10 cellular contexts compared by ENCODE assay signal in the genomic region with DNA sequence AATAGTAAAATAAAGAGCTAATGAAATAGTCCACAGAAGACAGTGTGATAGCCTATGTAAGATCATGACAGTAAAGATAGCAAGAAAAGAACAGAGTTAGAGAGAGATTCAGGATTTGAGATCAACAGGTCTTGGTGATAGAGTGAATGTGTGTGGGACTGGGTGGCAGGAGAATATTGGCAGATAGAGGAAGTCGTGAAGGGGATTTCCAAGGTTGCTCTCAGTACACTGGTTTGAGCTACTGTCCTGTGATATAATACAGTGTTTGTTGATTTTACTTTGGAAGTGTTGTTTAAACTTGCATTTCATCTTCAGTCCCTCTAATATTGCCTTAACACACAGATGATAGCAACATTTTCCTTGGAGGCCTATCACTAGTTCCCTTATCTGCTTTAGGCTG. TPM values are rescaled to one million over a fixed set of nuclear protein-coding genes. Genes with fewer than 3 reads are reported as not detected.
A peak's percentile ranks its signal among the peaks of the same experiment; 100 is the strongest.
DNase-seq lines count a peak whose midpoint lies in the region; ATAC-seq, FAIRE-seq and TF ChIP-seq lines count a peak whose summit lies in the region.
"Had no signal": no experiment of that assay in that cellular context is flagged by ENCODE, and none has a peak within 500 bp of the region (broad histone marks: within the 10 kb centered on the region; RNA-seq: fewer than 3 reads in every experiment).

No MANE protein-coding gene starts in this region.

- intact Hi-C loops in activated T-helper 2 cell treated with anti-CD3 and anti-CD28 coated beads, Interferon-gamma antibody, Interleukin-2, Interleukin-4, amounts not matched to agents 10 μg/mL and 5 μg/mL and 100 μg/mL, durations not matched to agents 14 hours and 24 hours and 36 hours (cut with micrococcal nuclease) = loop anchor here (10.0 kb wide), 1 partner anchor 1809 kb away; no protein-coding TSS in a partner anchor
- intact Hi-C loops in esophagus muscularis mucosa (cut with DNase I) = no loop called here

- TF ChIP-seq EP300 in esophagus muscularis mucosa (IDR thresholded peaks at IDR 0.05) = no peak

- H3K4me1 Mint-ChIP-seq in activated T-helper 2 cell treated with anti-CD3 and anti-CD28 coated beads, Interferon-gamma antibody, Interleukin-2, Interleukin-4, amounts not matched to agents 10 μg/mL and 5 μg/mL and 100 μg/mL, durations not matched to agents 14 hours and 24 hours and 36 hours (ENCODE audit: low read depth) = peaks cover 62% of the 10 kb centered on the region
- H3K4me1 Mint-ChIP-seq in osteocyte (ENCODE audit: unreplicated experiment) = peaks cover 5% of the 10 kb centered on the region

- no peaks in the 10 kb centered on the region for H3K36me3 ChIP-seq in esophagus muscularis mucosa

- no peak overlapping the region for H3K4me3 ChIP-seq in esophagus muscularis mucosa
- H3K4me3 ChIP-seq: psoas muscle had no signal

- no peaks in the 10 kb centered on the region for H3K27me3 ChIP-seq in esophagus muscularis mucosa

- no peaks in the 10 kb centered on the region for H3K9me3 Mint-ChIP-seq in activated T-helper 2 cell treated with anti-CD3 and anti-CD28 coated beads, Interferon-gamma antibody, Interleukin-2, Interleukin-4, amounts not matched to agents 10 μg/mL and 5 μg/mL and 100 μg/mL, durations not matched to agents 14 hours and 24 hours and 36 hours
- no peaks in the 10 kb centered on the region for H3K9me3 Mint-ChIP-seq in osteocyte (ENCODE audit: unreplicated experiment)

- TF ChIP-seq POLR2A in GM12891 (IDR thresholded peaks at IDR 0.05; ENCODE audit: low read depth, low read length) (no peak), esophagus muscularis mucosa (IDR thresholded peaks at IDR 0.05; ENCODE audit: low read depth) (no peak)

- peak; percentile 92 for FAIRE-seq in GM12891 (lab: Jason Lieb, UNC)

- H3K36me3 Mint-ChIP-seq in activated T-helper 2 cell treated with anti-CD3 and anti-CD28 coated beads, Interferon-gamma antibody, Interleukin-2, Interleukin-4, amounts not matched to agents 10 μg/mL and 5 μg/mL and 100 μg/mL, durations not matched to agents 14 hours and 24 hours and 36 hours (ENCODE audit: low read depth) = no peaks in the 10 kb centered on the region
- H3K36me3 Mint-ChIP-seq in osteocyte (ENCODE audit: unreplicated experiment) = no peaks in the 10 kb centered on the region

- H3K9me3 ChIP-seq in esophagus muscularis mucosa = no peaks in the 10 kb centered on the region
- H3K9me3 ChIP-seq: psoas muscle had no signal

- WGBS in esophagus muscularis mucosa = 42% methylated on average over 1 of the region's 1 CpG

- H3K4me1 ChIP-seq in esophagus muscularis mucosa = no peaks in the 10 kb centered on the region
- H3K4me1 ChIP-seq: foreskin keratinocyte, psoas muscle had no signal

- no peak for TF ChIP-seq CTCF in osteocyte (IDR thresholded peaks at IDR 0.05)
- no peak for TF ChIP-seq CTCF in esophagus muscularis mucosa (IDR thresholded peaks at IDR 0.05)

- peak overlapping the region; percentile 63 for H3K27ac Mint-ChIP-seq in activated T-helper 2 cell treated with anti-CD3 and anti-CD28 coated beads, Interferon-gamma antibody, Interleukin-2, Interleukin-4, amounts not matched to agents 10 μg/mL and 5 μg/mL and 100 μg/mL, durations not matched to agents 14 hours and 24 hours and 36 hours
- H3K27ac Mint-ChIP-seq in osteocyte (ENCODE audit: unreplicated experiment) = no peak overlapping the region

- DNase-seq in GM12891 (ENCODE audit: insufficient read length, low spot score) = no peak
- DNase-seq in activated T-helper 2 cell treated with anti-CD3 and anti-CD28 coated beads, Interferon-gamma antibody, Interleukin-2, Interleukin-4, amounts not matched to agents 10 μg/mL and 5 μg/mL and 100 μg/mL, durations not matched to agents 14 hours and 24 hours and 36 hours (ENCODE audit: low spot score) = no peak
- no peak for DNase-seq in osteocyte (ENCODE audit: extremely low spot score, unreplicated experiment)
- DNase-seq in inferior parietal cortex (ENCODE audit: extremely low spot score) = no peak
- no peak for DNase-seq in esophagus muscularis mucosa (ENCODE audit: extremely low spot score)
- no peak for DNase-seq in NCI-H1436 treated with DMSO at 0.1 percent for 48 hours (lab: John Stamatoyannopoulos, UW)
- DNase-seq: foreskin keratinocyte, psoas muscle had no signal

- H3K27me3 Mint-ChIP-seq in activated T-helper 2 cell treated with anti-CD3 and anti-CD28 coated beads, Interferon-gamma antibody, Interleukin-2, Interleukin-4, amounts not matched to agents 10 μg/mL and 5 μg/mL and 100 μg/mL, durations not matched to agents 14 hours and 24 hours and 36 hours (ENCODE audit: low read depth) = no peaks in the 10 kb centered on the region
- no peaks in the 10 kb centered on the region for H3K27me3 Mint-ChIP-seq in osteocyte (ENCODE audit: unreplicated experiment)

- no peak overlapping the region for H3K27ac ChIP-seq in esophagus muscularis mucosa (replicated peaks in 1 of 4)
- H3K27ac ChIP-seq: foreskin keratinocyte, psoas muscle had no signal

- no peak overlapping the region for H3K4me3 Mint-ChIP-seq in activated T-helper 2 cell treated with anti-CD3 and anti-CD28 coated beads, Interferon-gamma antibody, Interleukin-2, Interleukin-4, amounts not matched to agents 10 μg/mL and 5 μg/mL and 100 μg/mL, durations not matched to agents 14 hours and 24 hours and 36 hours (ENCODE audit: low read depth)
- H3K4me3 Mint-ChIP-seq in osteocyte (ENCODE audit: unreplicated experiment) = no peak overlapping the region

- ATAC-seq in GM19463 (IDR thresholded peaks at IDR 0.05; ENCODE audit: unreplicated experiment) (peak; percentile 76), HG03139 (IDR thresholded peaks at IDR 0.05; ENCODE audit: unreplicated experiment) (peak; percentile 74)
- ATAC-seq: foreskin keratinocyte, psoas muscle had no signal

TF ChIP-seq in GM12891, 5 proteins besides CTCF, POLR2A, EP300 and RAD21:
- TF ChIP-seq POU2F2 (IDR thresholded peaks at IDR 0.05; ENCODE audit: low read depth, low read length) (no peak), POLR2AphosphoS5 (IDR thresholded peaks at IDR 0.05; ENCODE audit: low read depth, low read length) (0 out of 2 replicates have a peak, but pooled peaks have one; percentile 23), PAX5 (IDR thresholded peaks at IDR 0.05; ENCODE audit: insufficient read depth, low read length, severe bottlenecking) (no peak), TAF1 (IDR thresholded peaks at IDR 0.05; ENCODE audit: low read depth, low read length) (no peak), SPI1 (IDR thresholded peaks at IDR 0.05; ENCODE audit: low read depth, low read length) (peak; percentile 96)

RNA-seq across cellular contexts. Expression of gene DTHD1, which starts 44.1 kb away (rescaled TPM):
- polyA plus RNA-seq in GM12891 (2012; ENCODE audit: low read depth, missing spikeins) = 0.71 TPM
- 1.1 TPM in 2 replicates for total RNA-seq in activated T-helper 2 cell treated with anti-CD3 and anti-CD28 coated beads, Interferon-gamma antibody, Interleukin-2, Interleukin-4, amounts not matched to agents 10 μg/mL and 5 μg/mL and 100 μg/mL, durations not matched to agents 14 hours and 24 hours and 36 hours
- total RNA-seq in osteocyte = not detected in 2 replicates
- total RNA-seq in esophagus muscularis mucosa = under 1 TPM in 2 of 4 donors, not detected in 2; 0.26 to 0.66 TPM
- total RNA-seq: foreskin keratinocyte had no signal
- polyA plus RNA-seq: foreskin keratinocyte had no signal
